17 cellular contexts compared by ENCODE assay signal in the genomic region with DNA sequence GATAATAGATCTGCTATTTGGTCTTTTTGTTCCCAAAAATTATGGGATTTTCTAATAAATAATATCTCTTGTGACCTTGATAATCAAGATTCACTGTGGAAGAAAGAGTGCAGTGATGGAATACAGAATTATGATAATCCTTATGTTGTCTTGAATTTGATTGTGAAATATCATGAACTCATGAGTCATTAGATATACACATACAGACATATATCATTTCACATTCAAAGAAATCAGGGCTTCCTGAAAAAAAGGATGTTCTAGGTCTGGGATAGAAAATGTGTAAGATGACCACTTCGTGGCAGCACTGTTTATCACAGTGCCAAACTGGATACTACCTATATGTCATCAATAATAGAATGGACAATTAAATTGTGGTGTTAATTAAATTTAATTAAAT.
"Had no signal": no experiment of that assay in that cellular context is flagged by ENCODE, and none has a peak within 500 bp of the region (broad histone marks: within the 10 kb centered on the region; RNA-seq: fewer than 3 reads in every experiment).

No MANE protein-coding gene starts in this region.

- H3K27ac ChIP-seq: cardiac muscle cell, gastrocnemius medialis, neutrophil, parathyroid adenoma, suprapubic skin had no signal

- H3K36me3 ChIP-seq: cardiac muscle cell, gastrocnemius medialis, neutrophil had no signal

- H3K27me3 ChIP-seq: cardiac muscle cell, gastrocnemius medialis, neutrophil, suprapubic skin had no signal

- H3K4me3 ChIP-seq: cardiac muscle cell, gastrocnemius medialis, lung, smooth muscle cell, suprapubic skin had no signal

- DNase-seq: activated CD4-positive, alpha-beta T cell treated with anti-CD3 and anti-CD28 coated beads, Interleukin-2, amount 10 ng/mL, durations not matched to agents 7 days and 5 days; activated CD4-positive, CD25-positive, alpha-beta regulatory T cell; activated CD8-positive, alpha-beta T cell treated with anti-CD3 and anti-CD28 coated beads, Interleukin-2, amount 10 ng/mL, durations not matched to agents 7 days and 5 days; activated naive CD4-positive, alpha-beta T cell treated with anti-CD3 and anti-CD28 coated beads, Interleukin-2, amount 10 ng/mL, durations not matched to agents 7 days and 5 days; activated T-cell treated with anti-CD3 and anti-CD28 coated beads, Interleukin-2, amount 50 U/mL, for 4 hours; gastrocnemius medialis; head of caudate nucleus; kidney; stimulated activated CD4-positive, alpha-beta T cell treated with anti-CD3 and anti-CD28 coated beads, Interleukin-4, amount 100 ng/mL, for 1 hour; stimulated activated naive CD8-positive, alpha-beta T cell treated with anti-CD3 and anti-CD28 coated beads, Interleukin-15, amount 100 ng/mL, for 72 hours; T-helper 9 cell had no signal
